In genomic region chr3:57939776-57940175, GRCh38 we compare ENCODE assay signal across 1 cellular context.
TF ChIP-seq lines count a peak whose summit lies in the region.

No MANE protein-coding gene starts in this region.

TF ChIP-seq in H1, 55 proteins besides CTCF, POLR2A, EP300 and RAD21:
- TF ChIP-seq, protein P1, sequence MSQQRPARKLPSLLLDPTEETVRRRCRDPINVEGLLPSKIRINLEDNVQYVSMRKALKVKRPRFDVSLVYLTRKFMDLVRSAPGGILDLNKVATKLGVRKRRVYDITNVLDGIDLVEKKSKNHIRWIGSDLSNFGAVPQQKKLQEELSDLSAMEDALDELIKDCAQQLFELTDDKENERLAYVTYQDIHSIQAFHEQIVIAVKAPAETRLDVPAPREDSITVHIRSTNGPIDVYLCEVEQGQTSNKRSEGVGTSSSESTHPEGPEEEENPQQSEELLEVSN (IDR thresholded peaks at IDR 0.05): 0 out of 2 replicates have a peak, but pooled peaks have one; percentile 24
- TF ChIP-seq RFX5 (IDR thresholded peaks at IDR 0.05; ENCODE audit: borderline replicate concordance, low read depth, low read length) (no peak), RNF2 (IDR thresholded peaks at IDR 0.05; ENCODE audit: borderline replicate concordance, low read depth, low read length, missing control alignments, poor library complexity, severe bottlenecking) (no peak)
